Comparison of ENCODE assay signal across 1 cellular context in genomic region chr5:119302916-119303897, GRCh38.
TF ChIP-seq lines count a peak whose summit lies in the region.

No MANE protein-coding gene starts in this region.

TF ChIP-seq in HepG2, 621 proteins besides CTCF, POLR2A, EP300 and RAD21 (continued from another document and continues in another):
- TF ChIP-seq ZNF318 (CRISPR knock-in tag; IDR thresholded peaks at IDR 0.05) (no peak), TSC22D2 (CRISPR knock-in tag; IDR thresholded peaks at IDR 0.05; ENCODE audit: borderline replicate concordance) (no peak), ZHX2 (IDR thresholded peaks at IDR 0.05; ENCODE audit: low read depth) (no peak), ZHX2 (CRISPR knock-in tag; IDR thresholded peaks at IDR 0.05; ENCODE audit: borderline replicate concordance) (no peak), TEAD3 (CRISPR knock-in tag; optimal IDR thresholded peaks at IDR 0.05; ENCODE audit: borderline replicate concordance) (peak; percentile 78), NR3C1 (CRISPR knock-in tag; IDR thresholded peaks at IDR 0.05) (no peak), U2AF1 (optimal IDR thresholded peaks at IDR 0.05; ENCODE audit: low read depth, low read length) (no peak), KDM2A (CRISPR knock-in tag; IDR thresholded peaks at IDR 0.05; ENCODE audit: borderline replicate concordance, low read depth) (no peak), ZNF777 (CRISPR knock-in tag; IDR thresholded peaks at IDR 0.05) (no peak), ZFP90 (CRISPR knock-in tag; IDR thresholded peaks at IDR 0.05; ENCODE audit: borderline replicate concordance) (no peak), E2F5 (CRISPR knock-in tag; conservative IDR thresholded peaks at IDR 0.05) (no peak), HMG20B (CRISPR knock-in tag; conservative IDR thresholded peaks at IDR 0.05) (no peak), ZNF724P (CRISPR knock-in tag; IDR thresholded peaks at IDR 0.05; ENCODE audit: borderline replicate concordance) (no peak), ISL2 (CRISPR knock-in tag; IDR thresholded peaks at IDR 0.05) (no peak), NCOR1 (IDR thresholded peaks at IDR 0.05; ENCODE audit: borderline replicate concordance, low read length) (no peak; the same call in 1 of the 2 replicates), MAX (IDR thresholded peaks at IDR 0.05) (0 out of 2 replicates have a peak, but pooled peaks have one; percentile 27), MNT (IDR thresholded peaks at IDR 0.05) (no peak), ATF4 (CRISPR knock-in tag; IDR thresholded peaks at IDR 0.05) (0 out of 4 replicates have a peak, but pooled peaks of 1 of the 2 experiments have one; percentile 4), ATAD3A (CRISPR knock-in tag; IDR thresholded peaks at IDR 0.05) (no peak), ZNF629 (CRISPR knock-in tag; conservative IDR thresholded peaks at IDR 0.05) (no peak), NFKB2 (CRISPR knock-in tag; IDR thresholded peaks at IDR 0.05; ENCODE audit: borderline replicate concordance) (no peak), CEBPB (IDR thresholded peaks at IDR 0.05; ENCODE audit: borderline replicate concordance, low read depth, low read length) (0 out of 2 replicates have a peak, but pooled peaks have one; percentile 5), DR1 (CRISPR knock-in tag; IDR thresholded peaks at IDR 0.05) (no peak), SSRP1 (CRISPR knock-in tag; IDR thresholded peaks at IDR 0.05) (no peak), HIVEP1 (CRISPR knock-in tag; IDR thresholded peaks at IDR 0.05) (no peak), ZNF703 (CRISPR knock-in tag; IDR thresholded peaks at IDR 0.05; ENCODE audit: borderline replicate concordance) (no peak), RFXAP (CRISPR knock-in tag; IDR thresholded peaks at IDR 0.05; ENCODE audit: borderline replicate concordance) (no peak), KLF9 (CRISPR knock-in tag; IDR thresholded peaks at IDR 0.05; ENCODE audit: low read depth) (no peak), SIX4 (CRISPR knock-in tag; IDR thresholded peaks at IDR 0.05) (no peak), SMAD3 (CRISPR knock-in tag; IDR thresholded peaks at IDR 0.05) (peak; percentile 34; the same call in 1 of the 2 replicates), SMAD9 (CRISPR knock-in tag; IDR thresholded peaks at IDR 0.05) (no peak), PHF5A (CRISPR knock-in tag; IDR thresholded peaks at IDR 0.05; ENCODE audit: low read depth, unreplicated experiment) (no peak), ZFYVE20 (CRISPR knock-in tag; IDR thresholded peaks at IDR 0.05; ENCODE audit: borderline replicate concordance, low read depth) (no peak), ZNF546 (CRISPR knock-in tag; conservative IDR thresholded peaks at IDR 0.05) (no peak), THAP9 (CRISPR knock-in tag; IDR thresholded peaks at IDR 0.05; ENCODE audit: borderline replicate concordance) (no peak), CHCHD3 (CRISPR knock-in tag; IDR thresholded peaks at IDR 0.05) (no peak), ZFY (CRISPR knock-in tag; IDR thresholded peaks at IDR 0.05) (no peak), ZC3H4 (CRISPR knock-in tag; IDR thresholded peaks at IDR 0.05; ENCODE audit: borderline replicate concordance) (no peak), MTF2 (CRISPR knock-in tag; IDR thresholded peaks at IDR 0.05; ENCODE audit: borderline replicate concordance) (no peak), ATF1 (CRISPR knock-in tag; IDR thresholded peaks at IDR 0.05) (no peak), GATAD1 (CRISPR knock-in tag; IDR thresholded peaks at IDR 0.05) (no peak), ASH2L (IDR thresholded peaks at IDR 0.05; ENCODE audit: insufficient read length, low read depth, low read length) (no peak), KAT8 (CRISPR knock-in tag; IDR thresholded peaks at IDR 0.05) (0 out of 2 replicates have a peak, but pooled peaks have one; percentile 13)
